In genomic region chr5:144088211-144088965, GRCh38 we compare ENCODE assay signal across 30 cellular contexts.
DNase-seq lines count a peak whose midpoint lies in the region; ATAC-seq, FAIRE-seq and TF ChIP-seq lines count a peak whose summit lies in the region.
"Had no signal": no experiment of that assay in that cellular context is flagged by ENCODE, and none has a peak within 500 bp of the region (broad histone marks: within the 10 kb centered on the region; RNA-seq: fewer than 3 reads in every experiment).

No MANE protein-coding gene starts in this region.

- FAIRE-seq in HTR-8/SVneo (lab: Jason Lieb, UNC): peak; percentile 67
- FAIRE-seq: frontal cortex had no signal

- H3K4me2 ChIP-seq in BLaER1 treated with 17β-estradiol and CSF1 and Interleukin-3, amounts not matched to agents 10 nM and 100 nM: peak overlapping the region in 9 of 11 experiments; percentile 15 to 75 (median 56); a peak in 12 of 22 replicates
- H3K4me2 ChIP-seq: GM23338 had no signal

- H3K4me1 Mint-ChIP-seq in endothelial cell (ENCODE audit: unreplicated experiment): peaks cover 21% of the 10 kb centered on the region
- H3K4me1 Mint-ChIP-seq in nephron: peaks cover 41% of the 10 kb centered on the region
- peaks cover 0 to 6% (median 3%) of the 10 kb centered on the region in 4 donors for H3K4me1 Mint-ChIP-seq in CD4-positive, alpha-beta memory T cell

- H3K27me3 ChIP-seq in BLaER1 treated with 17β-estradiol and CSF1 and Interleukin-3, amounts not matched to agents 10 nM and 100 nM: no peaks in the 10 kb centered on the region
- no peaks in the 10 kb centered on the region for H3K27me3 ChIP-seq in CD4-positive, alpha-beta memory T cell (ENCODE audit: insufficient read depth, low read length)
- H3K27me3 ChIP-seq: testis had no signal

- DNase-seq in HTR-8/SVneo (ENCODE audit: insufficient read length, low spot score) (no peak), endothelial cell (ENCODE audit: low spot score) (no peak)
- no peak for DNase-seq in CD4-positive, alpha-beta memory T cell
- DNase-seq: activated CD4-positive, alpha-beta T cell treated with anti-CD3 and anti-CD28 coated beads for 48 hours; activated naive CD4-positive, alpha-beta T cell treated with anti-CD3 and anti-CD28 coated beads for 36 hours; activated T-cell treated with anti-CD3 and anti-CD28 coated beads, Interleukin-2, amount 50 U/mL, for 48 hours; anterior cingulate cortex; CD8-positive, alpha-beta memory T cell; KG1; midbrain; naive thymus-derived CD8-positive, alpha-beta T cell; NCI-H1694; NCI-H446; ovary; right cardiac atrium; stimulated activated CD4-positive, alpha-beta T cell treated with anti-CD3 and anti-CD28 coated beads, Interleukin-4, amount 100 ng/mL, for 24 hours; stimulated activated naive CD4-positive, alpha-beta T cell; testis had no signal

- H3K9me3 ChIP-seq in BLaER1 treated with 17β-estradiol and CSF1 and Interleukin-3, amounts not matched to agents 10 nM and 100 nM (replicated peaks in 1 of 11): no peaks in the 10 kb centered on the region
- H3K9me3 ChIP-seq in CD4-positive, alpha-beta memory T cell (ENCODE audit: control insufficient read depth in 1 of 2, low read length in 2 of 2): no peaks in the 10 kb centered on the region
- H3K9me3 ChIP-seq: ovary, testis had no signal

- CTCF ChIA-PET in CD4-positive, alpha-beta memory T cell (lab: Charles Lee; ENCODE audit: partially characterized antibody): interaction anchor here (1.3 kb wide), 1 partner anchor 103 kb away, joined by 3 read pairs; no protein-coding TSS in a partner anchor

- no peak overlapping the region for H3K4me3 Mint-ChIP-seq in endothelial cell (ENCODE audit: unreplicated experiment)
- peak overlapping the region in 1 of 3 experiments; percentile 0 for H3K4me3 Mint-ChIP-seq in nephron
- no peak overlapping the region for H3K4me3 Mint-ChIP-seq in CD4-positive, alpha-beta memory T cell
- H3K4me3 Mint-ChIP-seq: activated naive CD4-positive, alpha-beta T cell treated with anti-CD3 and anti-CD28 coated beads for 36 hours; CD8-positive, alpha-beta memory T cell; central memory CD8-positive, alpha-beta T cell; GM23338; naive thymus-derived CD8-positive, alpha-beta T cell had no signal

- TF ChIP-seq CTCF in endothelial cell (IDR thresholded peaks at IDR 0.05; ENCODE audit: unreplicated experiment) (no peak), nephron (IDR thresholded peaks at IDR 0.05; ENCODE audit: unreplicated experiment in 3 of 3) (no peak)

- H3K36me3 ChIP-seq in BLaER1 treated with 17β-estradiol and CSF1 and Interleukin-3, amounts not matched to agents 10 nM and 100 nM: no peaks in the 10 kb centered on the region
- no peaks in the 10 kb centered on the region for H3K36me3 ChIP-seq in CD4-positive, alpha-beta memory T cell (ENCODE audit: insufficient read depth, low read length)
- H3K36me3 ChIP-seq: ovary had no signal

- H3K9me3 Mint-ChIP-seq in endothelial cell (ENCODE audit: unreplicated experiment) (no peaks in the 10 kb centered on the region), nephron (no peaks in the 10 kb centered on the region)
- no peaks in the 10 kb centered on the region for H3K9me3 Mint-ChIP-seq in CD4-positive, alpha-beta memory T cell
- H3K9me3 Mint-ChIP-seq: activated naive CD4-positive, alpha-beta T cell treated with anti-CD3 and anti-CD28 coated beads for 36 hours; CD8-positive, alpha-beta memory T cell; central memory CD8-positive, alpha-beta T cell; GM23338; naive thymus-derived CD8-positive, alpha-beta T cell had no signal

- H3K27ac Mint-ChIP-seq in endothelial cell (ENCODE audit: unreplicated experiment) (peak overlapping the region; percentile 37), nephron (peak overlapping the region; percentile 76 to 91 (median 86))
- no peak overlapping the region for H3K27ac Mint-ChIP-seq in CD4-positive, alpha-beta memory T cell
- H3K27ac Mint-ChIP-seq: activated naive CD4-positive, alpha-beta T cell treated with anti-CD3 and anti-CD28 coated beads for 36 hours; CD8-positive, alpha-beta memory T cell; GM23338; naive thymus-derived CD8-positive, alpha-beta T cell had no signal

- no peaks in the 10 kb centered on the region for H4K20me1 ChIP-seq in BLaER1 treated with 17β-estradiol and CSF1 and Interleukin-3, amounts not matched to agents 10 nM and 100 nM

- ATAC-seq in HG03095 (IDR thresholded peaks at IDR 0.05; ENCODE audit: unreplicated experiment) (no peak), HG03045 (IDR thresholded peaks at IDR 0.05; ENCODE audit: unreplicated experiment) (no peak)
- ATAC-seq: GM23338; left lobe of liver; naive thymus-derived CD8-positive, alpha-beta T cell; right cardiac atrium had no signal

- no peak overlapping the region for H3K4me3 ChIP-seq in BLaER1 treated with 17β-estradiol and CSF1 and Interleukin-3, amounts not matched to agents 10 nM and 100 nM
- no peak overlapping the region for H3K4me3 ChIP-seq in CD4-positive, alpha-beta memory T cell (ENCODE audit: low read length in 2 of 2)
- H3K4me3 ChIP-seq: GM23338, ovary, SK-N-MC, testis had no signal

- H3K27ac ChIP-seq in BLaER1 treated with 17β-estradiol and CSF1 and Interleukin-3, amounts not matched to agents 10 nM and 100 nM: no peak overlapping the region
- H3K27ac ChIP-seq in CD4-positive, alpha-beta memory T cell (ENCODE audit: low read depth, low read length): no peak overlapping the region
- H3K27ac ChIP-seq: epithelial cell of prostate, ovary, RWPE1, SK-N-MC, testis, VCaP had no signal

- peaks cover 12 to 17% (median 14%) of the 10 kb centered on the region in 10 experiments; a peak in 18 of 20 replicates for H3K4me1 ChIP-seq in BLaER1 treated with 17β-estradiol and CSF1 and Interleukin-3, amounts not matched to agents 10 nM and 100 nM
- no peaks in the 10 kb centered on the region for H3K4me1 ChIP-seq in CD4-positive, alpha-beta memory T cell (ENCODE audit: insufficient read depth, low read length)
- H3K4me1 ChIP-seq: testis had no signal

- POLR2A ChIA-PET in CD4-positive, alpha-beta memory T cell (lab: Charles Lee; ENCODE audit: partially characterized antibody): no interaction called here

- H3K27me3 Mint-ChIP-seq in endothelial cell (ENCODE audit: unreplicated experiment): no peaks in the 10 kb centered on the region
- H3K27me3 Mint-ChIP-seq in nephron (ENCODE audit: low read depth): no peaks in the 10 kb centered on the region
- H3K27me3 Mint-ChIP-seq in CD4-positive, alpha-beta memory T cell: peaks cover 2 to 4% of the 10 kb centered on the region in 2 donors

- intact Hi-C loops in CD4-positive, alpha-beta memory T cell (cut with micrococcal nuclease): no loop called here

- no peak overlapping the region for H3K9ac ChIP-seq in BLaER1 treated with 17β-estradiol and CSF1 and Interleukin-3, amounts not matched to agents 10 nM and 100 nM

- no peaks in the 10 kb centered on the region for H3K36me3 Mint-ChIP-seq in endothelial cell (ENCODE audit: low read depth, unreplicated experiment)
- H3K36me3 Mint-ChIP-seq in nephron (ENCODE audit: low read depth): no peaks in the 10 kb centered on the region
- no peaks in the 10 kb centered on the region for H3K36me3 Mint-ChIP-seq in CD4-positive, alpha-beta memory T cell
- H3K36me3 Mint-ChIP-seq: CD8-positive, alpha-beta memory T cell; naive thymus-derived CD8-positive, alpha-beta T cell had no signal

Comparison
In these comparisons a context has a peak if more than half of its experiments do, and no peak if none do; other contexts are left out.
1. H3K27ac Mint-ChIP-seq: peak in endothelial cell (single experiment) and nephron (3 of 3); none in CD4-positive, alpha-beta memory T cell (0 of 7).